ENCODE assay signal across 1 cellular context in the genomic region with DNA sequence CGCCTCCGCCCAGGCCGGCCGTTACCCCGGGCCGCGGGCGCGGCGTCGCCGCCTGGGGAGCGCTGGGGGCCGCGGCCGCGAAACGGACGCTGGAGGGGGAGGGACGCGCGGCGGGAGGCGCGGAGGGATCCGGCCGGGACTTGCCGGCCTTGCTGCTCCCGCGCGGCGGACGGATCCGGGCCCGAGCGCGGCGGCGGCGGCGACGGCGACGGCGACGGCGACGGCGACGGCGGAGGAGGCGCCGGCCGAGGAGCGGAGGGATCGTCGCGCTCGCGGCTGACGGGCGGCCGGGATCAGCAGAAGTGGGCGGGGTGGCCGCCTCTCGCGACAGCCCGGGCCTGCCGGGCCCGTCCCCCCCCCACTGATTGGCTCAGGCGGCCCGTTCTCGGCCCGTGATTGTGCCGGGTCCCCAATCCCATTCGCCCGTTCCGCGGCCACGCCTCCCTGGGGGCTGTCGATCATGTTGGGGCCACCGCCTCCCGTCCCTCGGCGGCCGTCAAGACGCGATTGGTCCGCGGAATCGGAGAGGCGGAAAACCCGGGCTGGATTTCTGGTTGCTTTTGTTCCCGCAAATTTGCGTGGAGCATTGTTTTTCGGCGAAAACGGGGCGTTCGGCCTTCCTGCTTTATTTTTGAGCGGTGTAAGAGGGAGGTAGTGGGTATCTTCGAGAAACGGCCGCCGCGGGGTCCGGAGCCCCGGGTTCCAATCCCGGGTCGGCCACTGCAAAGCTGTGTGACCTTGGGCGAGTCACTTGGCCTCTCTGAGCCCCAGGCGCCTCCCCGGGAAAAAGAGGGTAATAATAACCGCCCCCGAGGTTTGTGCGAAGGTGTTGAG.
TF ChIP-seq lines count a peak whose summit lies in the region.

ZCCHC14 (minus strand) TSS at position 304 of the 834 bp plus-strand sequence. CDS start 786 bp downstream, outside the sequence.

TF ChIP-seq in IMR-90, 13 proteins besides CTCF, POLR2A, EP300 and RAD21:
- peak; percentile 51; the same call in 1 of the 2 replicates for TF ChIP-seq MAZ (IDR thresholded peaks at IDR 0.05; ENCODE audit: borderline replicate concordance, low read depth, low read length)
- no peak for TF ChIP-seq RCOR1 (IDR thresholded peaks at IDR 0.05; ENCODE audit: insufficient replicate concordance, low read length)
- peak; percentile 41; the same call in 1 of the 2 replicates for TF ChIP-seq FOS (IDR thresholded peaks at IDR 0.05; ENCODE audit: low read depth, low read length)
- no peak for TF ChIP-seq MAFK (IDR thresholded peaks at IDR 0.05; ENCODE audit: low read depth, low read length)
- TF ChIP-seq, protein P1, sequence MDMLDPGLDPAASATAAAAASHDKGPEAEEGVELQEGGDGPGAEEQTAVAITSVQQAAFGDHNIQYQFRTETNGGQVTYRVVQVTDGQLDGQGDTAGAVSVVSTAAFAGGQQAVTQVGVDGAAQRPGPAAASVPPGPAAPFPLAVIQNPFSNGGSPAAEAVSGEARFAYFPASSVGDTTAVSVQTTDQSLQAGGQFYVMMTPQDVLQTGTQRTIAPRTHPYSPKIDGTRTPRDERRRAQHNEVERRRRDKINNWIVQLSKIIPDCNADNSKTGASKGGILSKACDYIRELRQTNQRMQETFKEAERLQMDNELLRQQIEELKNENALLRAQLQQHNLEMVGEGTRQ (IDR thresholded peaks at IDR 0.05; ENCODE audit: low read depth, low read length), result peak; percentile 62
- TF ChIP-seq NFE2L2 (IDR thresholded peaks at IDR 0.05; ENCODE audit: low read depth, low read length), result no peak
- no peak for TF ChIP-seq CEBPB (IDR thresholded peaks at IDR 0.05; ENCODE audit: low read depth, low read length)
- no peak for TF ChIP-seq ELK1 (IDR thresholded peaks at IDR 0.05; ENCODE audit: borderline replicate concordance, low read depth, low read length)
- TF ChIP-seq MXI1 (IDR thresholded peaks at IDR 0.05; ENCODE audit: borderline replicate concordance, low read depth, low read length), result no peak
- peak; percentile 95 for TF ChIP-seq BHLHE40 (IDR thresholded peaks at IDR 0.05; ENCODE audit: low read depth, low read length)
- TF ChIP-seq RFX5 (IDR thresholded peaks at IDR 0.05; ENCODE audit: low read depth, low read length), result no peak
- TF ChIP-seq CHD1 (IDR thresholded peaks at IDR 0.05; ENCODE audit: low read depth, low read length), result no peak
- no peak for TF ChIP-seq SMC3 (IDR thresholded peaks at IDR 0.05; ENCODE audit: low read depth, low read length)
